In the genomic region with DNA sequence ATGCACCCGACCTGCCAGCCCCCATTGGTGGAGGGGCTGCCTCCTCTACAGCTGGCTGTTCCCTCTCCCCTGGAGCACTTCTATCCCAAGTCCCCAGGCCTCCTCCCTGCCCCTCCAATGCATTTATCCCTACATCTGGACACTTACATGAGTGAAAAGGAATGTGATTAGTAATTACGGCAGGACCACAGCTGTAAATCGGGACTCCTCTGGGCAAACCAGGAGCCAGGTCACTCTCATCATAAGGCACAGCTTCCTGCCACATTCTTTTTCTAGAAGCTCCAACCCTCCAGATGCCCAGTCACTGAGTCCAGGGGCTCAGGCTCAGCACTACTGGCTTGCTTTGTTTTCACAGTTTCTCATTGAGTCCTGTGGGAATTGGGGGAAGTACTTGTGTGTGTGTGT, we compare ENCODE assay signal across 19 cellular contexts. TPM values are rescaled to one million over a fixed set of nuclear protein-coding genes. Genes with fewer than 3 reads are reported as not detected.
DNase-seq lines count a peak whose midpoint lies in the region; ATAC-seq and TF ChIP-seq lines count a peak whose summit lies in the region.
"Had no signal": no experiment of that assay in that cellular context is flagged by ENCODE, and none has a peak within 500 bp of the region (broad histone marks: within the 10 kb centered on the region; RNA-seq: fewer than 3 reads in every experiment).

No MANE protein-coding gene starts in this region.

- no peaks in the 10 kb centered on the region for H3K27me3 ChIP-seq in mesenchymal stem cell (ENCODE audit: control insufficient read depth in 1 of 2, insufficient read depth in 1 of 2, low read length in 2 of 2)
- H3K27me3 ChIP-seq in CD4-positive, alpha-beta memory T cell (ENCODE audit: insufficient read depth, low read length): no peaks in the 10 kb centered on the region
- H3K27me3 ChIP-seq: gastrocnemius medialis had no signal

- peak overlapping the region; percentile 58 for H2BK5ac ChIP-seq in mesenchymal stem cell (ENCODE audit: low read depth, low read length, poor library complexity, severe bottlenecking)

- peak overlapping the region; percentile 84 for H4K8ac ChIP-seq in mesenchymal stem cell (ENCODE audit: low read length)

- H3K36me3 ChIP-seq in mesenchymal stem cell (ENCODE audit: control insufficient read depth in 1 of 2, insufficient read depth in 2 of 2, low read depth in 1 of 2, low read length in 2 of 2): no peaks in the 10 kb centered on the region
- H3K36me3 ChIP-seq in CD4-positive, alpha-beta memory T cell (ENCODE audit: insufficient read depth, low read length): no peaks in the 10 kb centered on the region
- H3K36me3 ChIP-seq: gastrocnemius medialis had no signal

- peak overlapping the region; percentile 73 for H2BK120ac ChIP-seq in mesenchymal stem cell (ENCODE audit: low read depth, low read length)

- no peak overlapping the region for H3K4ac ChIP-seq in mesenchymal stem cell (ENCODE audit: low read depth in 1 of 2, low read length in 2 of 2)

- H3K4me3 ChIP-seq in AG10803 (ENCODE audit: low read length) (no peak overlapping the region; the same call in 1 of the 2 replicates), coronary artery (no peak overlapping the region), mesenchymal stem cell (ENCODE audit: insufficient read depth in 1 of 2, low read depth in 1 of 2, low read length in 2 of 2) (peak overlapping the region in 1 of 2 experiments; percentile 30)
- H3K4me3 ChIP-seq in CD4-positive, alpha-beta memory T cell (ENCODE audit: low read length in 2 of 2): no peak overlapping the region
- H3K4me3 ChIP-seq: gastrocnemius medialis had no signal

- no peaks in the 10 kb centered on the region for H3K36me3 Mint-ChIP-seq in CD4-positive, alpha-beta memory T cell
- H3K36me3 Mint-ChIP-seq in stimulated activated memory B cell treated with anti-CD40 and anti-IgM and Interleukin-4, amounts not matched to agents 10 μg/mL and 1 μg/mL and 100 μg/mL, for 72 hours: no peaks in the 10 kb centered on the region
- H3K36me3 Mint-ChIP-seq: activated naive CD4-positive, alpha-beta T cell treated with anti-CD3 and anti-CD28 coated beads, Interleukin-2, amount 50 U/mL, for 72 hours; naive B cell had no signal

- peaks cover 5 to 12% (median 7%) of the 10 kb centered on the region in 4 donors for H3K4me1 Mint-ChIP-seq in CD4-positive, alpha-beta memory T cell
- peaks cover 11% of the 10 kb centered on the region for H3K4me1 Mint-ChIP-seq in stimulated activated memory B cell treated with anti-CD40 and anti-IgM and Interleukin-4, amounts not matched to agents 10 μg/mL and 1 μg/mL and 100 μg/mL, for 72 hours

- H4K91ac ChIP-seq in mesenchymal stem cell (ENCODE audit: low read length): peak overlapping the region; percentile 48

- peak overlapping the region; percentile 85 for H3K9ac ChIP-seq in mesenchymal stem cell (ENCODE audit: low read length)

- H3K18ac ChIP-seq in mesenchymal stem cell (ENCODE audit: low read depth in 1 of 2, low read length in 2 of 2): peak overlapping the region; percentile 35 to 52

- H2AK5ac ChIP-seq in mesenchymal stem cell (ENCODE audit: low read length, severe bottlenecking): no peak overlapping the region

- no peaks in the 10 kb centered on the region for H3K27me3 Mint-ChIP-seq in CD4-positive, alpha-beta memory T cell
- no peaks in the 10 kb centered on the region for H3K27me3 Mint-ChIP-seq in stimulated activated memory B cell treated with anti-CD40 and anti-IgM and Interleukin-4, amounts not matched to agents 10 μg/mL and 1 μg/mL and 100 μg/mL, for 72 hours
- H3K27me3 Mint-ChIP-seq: activated CD8-positive, alpha-beta T cell treated with anti-CD3 and anti-CD28 coated beads for 36 hours had no signal

- H3K27ac Mint-ChIP-seq in CD4-positive, alpha-beta memory T cell: no peak overlapping the region
- H3K27ac Mint-ChIP-seq in stimulated activated memory B cell treated with anti-CD40 and anti-IgM and Interleukin-4, amounts not matched to agents 10 μg/mL and 1 μg/mL and 100 μg/mL, for 72 hours: no peak overlapping the region
- H3K27ac Mint-ChIP-seq: activated CD8-positive, alpha-beta T cell treated with anti-CD3 and anti-CD28 coated beads for 36 hours; activated naive CD4-positive, alpha-beta T cell treated with anti-CD3 and anti-CD28 coated beads, Interleukin-2, amount 50 U/mL, for 72 hours had no signal

- TF ChIP-seq CTCF in AG10803 (conservative IDR thresholded peaks at IDR 0.05; ENCODE audit: low read length) (no peak), coronary artery (IDR thresholded peaks at IDR 0.05) (no peak)

- H3K4me2 ChIP-seq in mesenchymal stem cell (ENCODE audit: low read length, poor library complexity, severe bottlenecking): no peak overlapping the region

- H3K9me3 Mint-ChIP-seq in CD4-positive, alpha-beta memory T cell: no peaks in the 10 kb centered on the region
- no peaks in the 10 kb centered on the region for H3K9me3 Mint-ChIP-seq in stimulated activated memory B cell treated with anti-CD40 and anti-IgM and Interleukin-4, amounts not matched to agents 10 μg/mL and 1 μg/mL and 100 μg/mL, for 72 hours
- H3K9me3 Mint-ChIP-seq: activated CD8-positive, alpha-beta T cell treated with anti-CD3 and anti-CD28 coated beads for 36 hours; activated naive CD4-positive, alpha-beta T cell treated with anti-CD3 and anti-CD28 coated beads, Interleukin-2, amount 50 U/mL, for 72 hours; naive B cell had no signal

- H3K27ac ChIP-seq in coronary artery (no peak overlapping the region), mesenchymal stem cell (ENCODE audit: low read length, poor library complexity, severe bottlenecking) (peak overlapping the region; percentile 55)
- no peak overlapping the region for H3K27ac ChIP-seq in CD4-positive, alpha-beta memory T cell (ENCODE audit: low read depth, low read length)
- H3K27ac ChIP-seq: gastrocnemius medialis had no signal

- CTCF ChIA-PET in CD4-positive, alpha-beta memory T cell (lab: Charles Lee; ENCODE audit: partially characterized antibody): interaction anchor here (1.1 to 7.0 kb wide), 3 partner anchors 19 to 621 kb away, joined by 3 to 206 read pairs (median 8); partner anchors contain the start of gene STAG1

- no peaks in the 10 kb centered on the region for H3K9me3 ChIP-seq in mesenchymal stem cell (ENCODE audit: control insufficient read depth, low read length)
- no peaks in the 10 kb centered on the region for H3K9me3 ChIP-seq in CD4-positive, alpha-beta memory T cell (ENCODE audit: control insufficient read depth in 1 of 2, low read length in 2 of 2)
- H3K9me3 ChIP-seq: gastrocnemius medialis had no signal

- peaks cover 10% of the 10 kb centered on the region for H3K4me1 ChIP-seq in mesenchymal stem cell (ENCODE audit: control insufficient read depth, insufficient read depth, low read depth, low read length)
- no peaks in the 10 kb centered on the region for H3K4me1 ChIP-seq in CD4-positive, alpha-beta memory T cell (ENCODE audit: insufficient read depth, low read length)
- H3K4me1 ChIP-seq: gastrocnemius medialis had no signal

- no peak overlapping the region for H3K23ac ChIP-seq in mesenchymal stem cell (ENCODE audit: low read length in 2 of 2)

- DNase-seq in AG10803 (ENCODE audit: low read depth) (peak; percentile 95), HT1080 (ENCODE audit: low read depth) (peak; percentile 64), coronary artery (ENCODE audit: low spot score) (peak; percentile 53), mesenchymal stem cell (peak; percentile 54), DMS114 treated with DMSO at 0.1 percent for 48 hours (lab: John Stamatoyannopoulos, UW; ENCODE audit: unreplicated experiment) (no peak)
- no peak for DNase-seq in CD4-positive, alpha-beta memory T cell
- DNase-seq: activated CD8-positive, alpha-beta T cell treated with anti-CD3 and anti-CD28 coated beads for 36 hours; C1 segment of cervical spinal cord; gastrocnemius medialis; GF-D8; naive B cell; NCI-H1436; NCI-H526 treated with DMSO at 0.1 percent for 48 hours; RPMI8226; stimulated activated CD4-positive, alpha-beta T cell treated with anti-CD3 and anti-CD28 coated beads, Interleukin-4, amount 100 ng/mL, for 1 hour; stimulated activated naive CD4-positive, alpha-beta T cell had no signal

- H3K14ac ChIP-seq in mesenchymal stem cell (ENCODE audit: low read length in 2 of 2): no peak overlapping the region

- no peak overlapping the region for H3K4me3 Mint-ChIP-seq in CD4-positive, alpha-beta memory T cell
- H3K4me3 Mint-ChIP-seq in stimulated activated memory B cell treated with anti-CD40 and anti-IgM and Interleukin-4, amounts not matched to agents 10 μg/mL and 1 μg/mL and 100 μg/mL, for 72 hours: no peak overlapping the region
- H3K4me3 Mint-ChIP-seq: activated CD8-positive, alpha-beta T cell treated with anti-CD3 and anti-CD28 coated beads for 36 hours had no signal

- 24% methylated on average over 3 of the region's 3 CpGs for WGBS in mesenchymal stem cell

- H2BK15ac ChIP-seq in mesenchymal stem cell (ENCODE audit: low read depth, poor library complexity, severe bottlenecking): no peak overlapping the region

- intact Hi-C loops in CD4-positive, alpha-beta memory T cell (cut with micrococcal nuclease): loop anchor here (5.0 kb wide), 3 partner anchors 90 to 680 kb away; no protein-coding TSS in a partner anchor

- POLR2A ChIA-PET in CD4-positive, alpha-beta memory T cell (lab: Charles Lee; ENCODE audit: partially characterized antibody): interaction anchor here (1.7 kb wide), 1 partner anchor 260 kb away, joined by 6 read pairs; the partner anchor contains the start of gene STAG1

- peak overlapping the region; percentile 12 to 77 for H2BK12ac ChIP-seq in mesenchymal stem cell (ENCODE audit: low read length in 2 of 2)

- H3K79me1 ChIP-seq in mesenchymal stem cell (replicated peaks; ENCODE audit: low read length, poor library complexity, severe bottlenecking): no peaks in the 10 kb centered on the region

- no peak for ATAC-seq in HG02870 (IDR thresholded peaks at IDR 0.05; ENCODE audit: unreplicated experiment)
- no peak for ATAC-seq in stimulated activated memory B cell treated with anti-CD40 and anti-IgM and Interleukin-4, amounts not matched to agents 10 μg/mL and 1 μg/mL and 100 μg/mL, for 72 hours
- ATAC-seq: activated CD8-positive, alpha-beta T cell treated with anti-CD3 and anti-CD28 coated beads for 36 hours; activated naive CD4-positive, alpha-beta T cell treated with anti-CD3 and anti-CD28 coated beads, Interleukin-2, amount 50 U/mL, for 72 hours; gastrocnemius medialis had no signal

- H2AFZ ChIP-seq in mesenchymal stem cell (ENCODE audit: low read depth, low read length): no peak overlapping the region

RNA-seq across cellular contexts. Expression of gene IL20RB, which starts 54.3 kb away (rescaled TPM):
- total RNA-seq in HT1080 (2014; rRNA removed; shearing (Covaris generic)): 1.1 TPM in 2 replicates
- 1.3 and 1.6 TPM in 2 replicates for polyA plus RNA-seq in HT1080 (2015; cell fraction: cytosol; rRNA removed)
- 3.5 and 4.1 TPM in 2 replicates for polyA plus RNA-seq in HT1080 (2015; cell fraction: nucleus; rRNA removed)
- polyA plus RNA-seq in mesenchymal stem cell (2013, experiment 1 of 2): 2.4 TPM
- polyA plus RNA-seq in mesenchymal stem cell (2013, experiment 2 of 2): 2.5 TPM
- total RNA-seq in CD4-positive, alpha-beta memory T cell: 1 to 10 TPM; 1.5 to 2.7 TPM
- polyA plus RNA-seq in CD4-positive, alpha-beta memory T cell: 1 to 10 TPM in 1 of 2 donors, not detected in 1; 1.4 TPM

Comparison
In these comparisons a context has a peak if more than half of its experiments do, and no peak if none do; other contexts are left out.
1. DNase-seq: peak in AG10803 (single experiment), HT1080 (single experiment), coronary artery (single experiment) and mesenchymal stem cell (single experiment); none in DMS114 treated with DMSO at 0.1 percent for 48 hours (single experiment) and CD4-positive, alpha-beta memory T cell (0 of 5).